In the genomic region with DNA sequence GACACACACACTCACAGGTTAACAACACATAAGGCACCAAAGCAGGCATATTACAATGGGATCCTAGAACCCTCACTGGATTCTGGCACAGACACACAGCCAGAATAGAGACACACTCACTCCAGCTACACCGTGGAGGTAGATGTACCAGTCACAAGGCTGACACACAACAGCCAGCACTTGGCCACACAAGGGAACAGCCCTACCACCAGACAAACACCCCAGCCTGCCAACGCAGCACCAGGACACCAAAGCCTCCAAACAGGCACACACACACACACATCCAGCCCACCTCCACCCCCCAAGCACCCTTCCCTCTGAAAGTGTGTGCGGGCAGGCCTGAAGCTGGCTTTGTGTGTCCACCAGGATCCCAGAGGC, we compare ENCODE assay signal across 8 cellular contexts. TPM values are rescaled to one million over a fixed set of nuclear protein-coding genes. Genes with fewer than 3 reads are reported as not detected.
DNase-seq lines count a peak whose midpoint lies in the region; ATAC-seq and TF ChIP-seq lines count a peak whose summit lies in the region.

No MANE protein-coding gene starts in this region.

- no peaks in the 10 kb centered on the region for H3K9me3 ChIP-seq in upper lobe of left lung

- ATAC-seq in upper lobe of left lung (ENCODE audit: low FRiP score in 2 of 2) (no peak), HG03280 (IDR thresholded peaks at IDR 0.05; ENCODE audit: unreplicated experiment) (no peak)

- H3K4me2 ChIP-seq in mesendoderm (ENCODE audit: low read length), result peak overlapping the region; percentile 71

- no peaks in the 10 kb centered on the region for H3K27me3 Mint-ChIP-seq in activated naive CD4-positive, alpha-beta T cell treated with anti-CD3 and anti-CD28 coated beads, Interleukin-2, amount 50 U/mL, for 24 hours

- H3K4me1 ChIP-seq in mesendoderm (ENCODE audit: control insufficient read depth, low read depth, low read length) (peaks cover 48% of the 10 kb centered on the region), upper lobe of left lung (peaks cover 69 to 99% (median 74%) of the 10 kb centered on the region in 4 donors)

- H3K79me2 ChIP-seq in mesendoderm (ENCODE audit: control insufficient read depth, insufficient read depth, low read length), result peaks cover 21% of the 10 kb centered on the region

- H3K9ac ChIP-seq in mesendoderm (ENCODE audit: low read length), result peak overlapping the region; percentile 82

- peak overlapping the region; percentile 88 for H2AK5ac ChIP-seq in mesendoderm (ENCODE audit: low read length)

- no peak for TF ChIP-seq EP300 in upper lobe of left lung (IDR thresholded peaks at IDR 0.05)

- H3K36me3 Mint-ChIP-seq in activated naive CD4-positive, alpha-beta T cell treated with anti-CD3 and anti-CD28 coated beads, Interleukin-2, amount 50 U/mL, for 24 hours, result no peaks in the 10 kb centered on the region

- H3K4ac ChIP-seq in mesendoderm (ENCODE audit: low read depth, low read length), result peak overlapping the region; percentile 5

- peak overlapping the region; percentile 93 for H3K27ac Mint-ChIP-seq in activated naive CD4-positive, alpha-beta T cell treated with anti-CD3 and anti-CD28 coated beads, Interleukin-2, amount 50 U/mL, for 24 hours

- TF ChIP-seq CTCF in upper lobe of left lung (IDR thresholded peaks at IDR 0.05), result no peak

- TF ChIP-seq POLR2A in upper lobe of left lung (IDR thresholded peaks at IDR 0.05), result no peak

- no peaks in the 10 kb centered on the region for H3K9me3 Mint-ChIP-seq in activated naive CD4-positive, alpha-beta T cell treated with anti-CD3 and anti-CD28 coated beads, Interleukin-2, amount 50 U/mL, for 24 hours

- peaks cover 3% of the 10 kb centered on the region for H3K36me3 ChIP-seq in mesendoderm (ENCODE audit: control insufficient read depth, insufficient read depth, low read length)
- peaks cover 0 to 27% (median 21%) of the 10 kb centered on the region in 4 donors for H3K36me3 ChIP-seq in upper lobe of left lung

- peak overlapping the region; percentile 86 for H3K4me3 Mint-ChIP-seq in activated naive CD4-positive, alpha-beta T cell treated with anti-CD3 and anti-CD28 coated beads, Interleukin-2, amount 50 U/mL, for 24 hours

- peak overlapping the region; percentile 66 for H2BK5ac ChIP-seq in mesendoderm (ENCODE audit: low read length)

- peak overlapping the region; percentile 93 for H3K56ac ChIP-seq in mesendoderm (ENCODE audit: low read length)

- H3K27me3 ChIP-seq in mesendoderm (ENCODE audit: insufficient read depth, low read length, poor library complexity) (no peaks in the 10 kb centered on the region), upper lobe of left lung (no peaks in the 10 kb centered on the region)

- peak overlapping the region; percentile 98 for H3K23ac ChIP-seq in mesendoderm (ENCODE audit: low read length)

- H2BK15ac ChIP-seq in mesendoderm (replicated peaks; ENCODE audit: low read depth), result no peak overlapping the region

- peak overlapping the region; percentile 24 for H3K27ac ChIP-seq in caudate nucleus (ENCODE audit: low read depth, low read length)
- peak overlapping the region; percentile 40 for H3K27ac ChIP-seq in mesendoderm (ENCODE audit: low read depth, low read length)
- H3K27ac ChIP-seq in upper lobe of left lung, result peak overlapping the region; percentile 98 to 100 (median 99)

- H3K4me1 Mint-ChIP-seq in activated naive CD4-positive, alpha-beta T cell treated with anti-CD3 and anti-CD28 coated beads, Interleukin-2, amount 50 U/mL, for 24 hours, result peaks cover 80% of the 10 kb centered on the region

- no CpG with 5 or more reads among the region's 3 CpGs for WGBS in mesendoderm (ENCODE audit: extremely low coverage, insufficient coverage, low lambda C conversion rate)
- WGBS in upper lobe of left lung, 2 donors, result 40 to 54% methylated on average over 3 of the region's 3 CpGs

- DNase-seq in activated naive CD4-positive, alpha-beta T cell (lab: John Stamatoyannopoulos, UW), result no peak
- DNase-seq in caudate nucleus (lab: John Stamatoyannopoulos, UW), result no peak
- DNase-seq in mesendoderm, result no peak
- DNase-seq in upper lobe of left lung, result no peak
- no peak for DNase-seq in dermis blood vessel endothelial cell
- DNase-seq in NCI-H128 (lab: John Stamatoyannopoulos, UW; ENCODE audit: unreplicated experiment), result no peak

- H2BK120ac ChIP-seq in mesendoderm (ENCODE audit: low read depth, low read length), result no peak overlapping the region

- H3K79me1 ChIP-seq in mesendoderm (ENCODE audit: low read length), result peaks cover 17% of the 10 kb centered on the region

- H3K18ac ChIP-seq in mesendoderm (ENCODE audit: low read length), result peak overlapping the region; percentile 28

- H4K5ac ChIP-seq in mesendoderm (ENCODE audit: low read length), result no peak overlapping the region

- H3K4me3 ChIP-seq in mesendoderm (ENCODE audit: low read length) (peak overlapping the region; percentile 2), upper lobe of left lung (peak overlapping the region in 2 of 4 donors; percentile 77 to 83)

- H4K8ac ChIP-seq in mesendoderm (ENCODE audit: low read depth, low read length), result no peak overlapping the region

RNA-seq across cellular contexts. Expression of gene ITGB7, which starts 10.9 kb away (rescaled TPM):
- polyA plus RNA-seq in mesendoderm (2013, experiment 1 of 2), result 0.49 TPM
- polyA plus RNA-seq in mesendoderm (2013, experiment 2 of 2), result 0.88 TPM
- total RNA-seq in upper lobe of left lung (10 to 100 TPM in 1 of 6 donors, 1 to 10 TPM in 5; 3.1 to 12.9 (median 4.7) TPM), dermis blood vessel endothelial cell (0.19 and 0.34 TPM in 2 replicates)

RNA-seq across cellular contexts. Expression of gene RARG, which starts 14.1 kb away (rescaled TPM):
- polyA plus RNA-seq in mesendoderm (2013, experiment 1 of 2), result 28.5 TPM
- 26.2 TPM for polyA plus RNA-seq in mesendoderm (2013, experiment 2 of 2)
- total RNA-seq in upper lobe of left lung (10 to 100 TPM; 21.2 to 43.0 (median 32.1) TPM), dermis blood vessel endothelial cell (11.7 and 17.7 TPM in 2 replicates)

RNA-seq across cellular contexts. Expression of gene CSAD, which starts 37.2 kb away (rescaled TPM):
- 3.2 TPM for polyA plus RNA-seq in mesendoderm (2013, experiment 1 of 2)
- polyA plus RNA-seq in mesendoderm (2013, experiment 2 of 2), result 3.5 TPM
- total RNA-seq in upper lobe of left lung (100 to 1,000 TPM in 1 of 6 donors, 10 to 100 TPM in 5; 19.8 to 164 (median 28.6) TPM), dermis blood vessel endothelial cell (2.9 and 6.5 TPM in 2 replicates)

RNA-seq across cellular contexts. Expression of gene ZNF740, which starts 37.4 kb away (rescaled TPM):
- polyA plus RNA-seq in mesendoderm (2013, experiment 1 of 2), result 6.8 TPM
- 7.1 TPM for polyA plus RNA-seq in mesendoderm (2013, experiment 2 of 2)
- 10 to 100 TPM in 5 of 6 donors, 1 to 10 TPM in 1; 9.6 to 52.4 (median 24.0) TPM for total RNA-seq in upper lobe of left lung
- total RNA-seq in dermis blood vessel endothelial cell, result 13.0 and 14.5 TPM in 2 replicates

RNA-seq across cellular contexts. Expression of gene ESPL1, which starts 50.2 kb away (rescaled TPM):
- 16.8 TPM for polyA plus RNA-seq in mesendoderm (2013, experiment 1 of 2)
- 15.4 TPM for polyA plus RNA-seq in mesendoderm (2013, experiment 2 of 2)
- total RNA-seq in upper lobe of left lung (1 to 10 TPM; 1.5 to 5.3 (median 2.1) TPM), dermis blood vessel endothelial cell (4.8 and 16.5 TPM in 2 replicates)

Comparison
In these comparisons a context has a peak if more than half of its experiments do, and no peak if none do; other contexts are left out.
1. H3K27ac ChIP-seq: peak in every context shown above with its lines; median percentile 99 in upper lobe of left lung; 40 in mesendoderm; 24 in caudate nucleus.